Comparison of ENCODE assay signal across 15 cellular contexts in genomic region chr5:78537406-78537805, GRCh38.
"Had no signal": no experiment of that assay in that cellular context is flagged by ENCODE, and none has a peak within 500 bp of the region (broad histone marks: within the 10 kb centered on the region; RNA-seq: fewer than 3 reads in every experiment).

No MANE protein-coding gene starts in this region.

- H3K9me3 Mint-ChIP-seq: naive thymus-derived CD8-positive, alpha-beta T cell; neural crest cell; stimulated activated memory B cell treated with anti-CD40 and anti-IgM and Interleukin-4, amounts not matched to agents 10 μg/mL and 1 μg/mL and 100 μg/mL, for 72 hours; stimulated activated naive CD8-positive, alpha-beta T cell treated with anti-CD3 and anti-CD28 coated beads, Interleukin-15, amount 100 ng/mL, for 72 hours had no signal

- H3K27ac ChIP-seq: psoas muscle, right lobe of liver, spleen, testis, upper lobe of right lung, vagina had no signal

- H3K27me3 Mint-ChIP-seq: stimulated activated memory B cell treated with anti-CD40 and anti-IgM and Interleukin-4, amounts not matched to agents 10 μg/mL and 1 μg/mL and 100 μg/mL, for 72 hours had no signal

- DNase-seq: heart right ventricle; naive thymus-derived CD8-positive, alpha-beta T cell; psoas muscle; spleen; stimulated activated CD4-positive, alpha-beta T cell treated with anti-CD3 and anti-CD28 coated beads, Interleukin-15, amount 100 ng/mL, for 24 hours; stimulated activated CD4-positive, alpha-beta T cell treated with anti-CD3 and anti-CD28 coated beads, Interleukin-1b, Interleukin-23, amount 100 ng/mL, for 48 hours; stimulated activated CD4-positive, alpha-beta T cell treated with anti-CD3 and anti-CD28 coated beads, Interleukin-4, amount 100 ng/mL, for 24 hours; stimulated activated naive CD8-positive, alpha-beta T cell treated with anti-CD3 and anti-CD28 coated beads, Interleukin-15, amount 100 ng/mL, for 72 hours; testis; upper lobe of right lung had no signal

- H3K27ac Mint-ChIP-seq: naive thymus-derived CD8-positive, alpha-beta T cell; stimulated activated memory B cell treated with anti-CD40 and anti-IgM and Interleukin-4, amounts not matched to agents 10 μg/mL and 1 μg/mL and 100 μg/mL, for 72 hours; stimulated activated naive CD8-positive, alpha-beta T cell treated with anti-CD3 and anti-CD28 coated beads, Interleukin-15, amount 100 ng/mL, for 72 hours had no signal

- H3K4me1 Mint-ChIP-seq: naive thymus-derived CD8-positive, alpha-beta T cell; stimulated activated naive CD8-positive, alpha-beta T cell treated with anti-CD3 and anti-CD28 coated beads, Interleukin-15, amount 100 ng/mL, for 72 hours had no signal

- H3K9me3 ChIP-seq: heart right ventricle, psoas muscle, right lobe of liver, spleen, testis, tibial nerve, upper lobe of right lung, vagina had no signal

- ATAC-seq: naive thymus-derived CD8-positive, alpha-beta T cell had no signal

- H3K4me3 Mint-ChIP-seq: naive thymus-derived CD8-positive, alpha-beta T cell; neural crest cell; stimulated activated memory B cell treated with anti-CD40 and anti-IgM and Interleukin-4, amounts not matched to agents 10 μg/mL and 1 μg/mL and 100 μg/mL, for 72 hours; stimulated activated naive CD8-positive, alpha-beta T cell treated with anti-CD3 and anti-CD28 coated beads, Interleukin-15, amount 100 ng/mL, for 72 hours had no signal

- H3K27me3 ChIP-seq: heart right ventricle, right lobe of liver, spleen, testis, tibial nerve, upper lobe of right lung, vagina had no signal

- H3K36me3 ChIP-seq: heart right ventricle, right lobe of liver, spleen, tibial nerve, upper lobe of right lung, vagina had no signal

- H3K4me1 ChIP-seq: psoas muscle had no signal

- H3K36me3 Mint-ChIP-seq: naive thymus-derived CD8-positive, alpha-beta T cell; stimulated activated memory B cell treated with anti-CD40 and anti-IgM and Interleukin-4, amounts not matched to agents 10 μg/mL and 1 μg/mL and 100 μg/mL, for 72 hours had no signal

- H3K4me3 ChIP-seq: heart right ventricle, psoas muscle, right lobe of liver, spleen, testis, tibial nerve, upper lobe of right lung, vagina had no signal
